In the genomic region with DNA sequence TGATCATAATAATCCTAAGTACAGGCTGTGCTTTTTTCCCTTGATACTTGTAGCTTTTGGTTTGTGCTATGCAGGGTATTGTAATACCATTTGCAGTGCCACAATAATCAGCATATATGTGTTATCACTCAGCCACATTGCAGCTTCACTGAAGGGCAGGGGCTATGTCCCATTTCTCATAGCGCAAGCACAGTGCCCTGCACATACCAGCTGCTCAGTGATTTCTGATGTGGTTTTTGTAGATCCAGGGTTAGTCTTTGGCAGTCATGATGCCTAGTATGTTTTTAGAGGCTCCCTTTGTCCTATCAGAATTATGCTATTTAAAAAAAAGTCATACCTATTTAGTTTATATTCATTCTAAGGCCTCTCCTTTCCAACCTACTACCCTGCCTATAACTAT, we compare ENCODE assay signal across 23 cellular contexts. TPM values are rescaled to one million over a fixed set of nuclear protein-coding genes. Genes with fewer than 3 reads are reported as not detected.
DNase-seq lines count a peak whose midpoint lies in the region; ATAC-seq and TF ChIP-seq lines count a peak whose summit lies in the region.
"Had no signal": no experiment of that assay in that cellular context is flagged by ENCODE, and none has a peak within 500 bp of the region (broad histone marks: within the 10 kb centered on the region; RNA-seq: fewer than 3 reads in every experiment).

No MANE protein-coding gene starts in this region.

- H3K36me3 ChIP-seq in mesenchymal stem cell (ENCODE audit: control insufficient read depth in 1 of 2, insufficient read depth in 2 of 2, low read depth in 1 of 2, low read length in 2 of 2): peaks cover 16 to 32% of the 10 kb centered on the region in 2 experiments
- no peaks in the 10 kb centered on the region for H3K36me3 ChIP-seq in gastrocnemius medialis
- H3K36me3 ChIP-seq: BLaER1 treated with 17β-estradiol and CSF1 and Interleukin-3, amounts not matched to agents 10 nM and 100 nM; SJSA1 had no signal

- in situ Hi-C loops in gastrocnemius medialis (cut with MboI; ENCODE audit: low sequenced_read_pairs in 4 of 4): no loop called here

- H2BK12ac ChIP-seq in mesenchymal stem cell (ENCODE audit: low read length in 2 of 2): no peak overlapping the region

- no peak for TF ChIP-seq CTCF in gastrocnemius medialis (IDR thresholded peaks at IDR 0.05 in 4 of 5, conservative IDR thresholded peaks at IDR 0.05 in 1 of 5)

- H3K27me3 ChIP-seq in mesenchymal stem cell (ENCODE audit: control insufficient read depth in 1 of 2, insufficient read depth in 1 of 2, low read length in 2 of 2): no peaks in the 10 kb centered on the region
- H3K27me3 ChIP-seq in gastrocnemius medialis: no peaks in the 10 kb centered on the region
- H3K27me3 ChIP-seq: BLaER1 treated with 17β-estradiol and CSF1 and Interleukin-3, amounts not matched to agents 10 nM and 100 nM; SJSA1 had no signal

- peak in 1 of 2 donors; percentile 31 for ATAC-seq in gastrocnemius medialis
- ATAC-seq: Right ventricle myocardium inferior had no signal

- H3K79me1 ChIP-seq in mesenchymal stem cell (replicated peaks; ENCODE audit: low read length, poor library complexity, severe bottlenecking): peaks cover 1% of the 10 kb centered on the region

- H3K27ac ChIP-seq in mesenchymal stem cell (ENCODE audit: low read length, poor library complexity, severe bottlenecking) (peak overlapping the region; percentile 39), gastrocnemius medialis (peak overlapping the region; percentile 70 to 75 (median 72))
- H3K27ac ChIP-seq: BLaER1 treated with 17β-estradiol and CSF1 and Interleukin-3, amounts not matched to agents 10 nM and 100 nM; GM23248; SJSA1 had no signal

- no peak overlapping the region for H4K8ac ChIP-seq in mesenchymal stem cell (ENCODE audit: low read length)

- no peak overlapping the region for H3K18ac ChIP-seq in mesenchymal stem cell (ENCODE audit: low read depth in 1 of 2, low read length in 2 of 2)

- H2BK120ac ChIP-seq in mesenchymal stem cell (ENCODE audit: low read depth, low read length): no peak overlapping the region

- no peak overlapping the region for H3K4me2 ChIP-seq in mesenchymal stem cell (ENCODE audit: low read length, poor library complexity, severe bottlenecking)
- H3K4me2 ChIP-seq: BLaER1 treated with 17β-estradiol and CSF1 and Interleukin-3, amounts not matched to agents 10 nM and 100 nM had no signal

- H2BK15ac ChIP-seq in mesenchymal stem cell (ENCODE audit: low read depth, poor library complexity, severe bottlenecking): no peak overlapping the region

- no peak overlapping the region for H2AFZ ChIP-seq in mesenchymal stem cell (ENCODE audit: low read depth, low read length)
- H2AFZ ChIP-seq: GM23248 had no signal

- no peak overlapping the region for H3K23ac ChIP-seq in mesenchymal stem cell (ENCODE audit: low read length in 2 of 2)

- H4K91ac ChIP-seq in mesenchymal stem cell (ENCODE audit: low read length): no peak overlapping the region

- H2AK5ac ChIP-seq in mesenchymal stem cell (ENCODE audit: low read length, severe bottlenecking): peak overlapping the region; percentile 93

- intact Hi-C loops in gastrocnemius medialis (cut with DNase I; ENCODE audit: low total_unique reads): no loop called here

- 100% methylated on average over 1 of the region's 1 CpG for WGBS in mesenchymal stem cell

- H3K4me3 ChIP-seq in mesenchymal stem cell (ENCODE audit: insufficient read depth in 1 of 2, low read depth in 1 of 2, low read length in 2 of 2) (no peak overlapping the region), gastrocnemius medialis (no peak overlapping the region)
- H3K4me3 ChIP-seq: BLaER1 treated with 17β-estradiol and CSF1 and Interleukin-3, amounts not matched to agents 10 nM and 100 nM; GM23248; SJSA1 had no signal

- H3K9me3 ChIP-seq in mesenchymal stem cell (ENCODE audit: control insufficient read depth, low read length) (no peaks in the 10 kb centered on the region), gastrocnemius medialis (no peaks in the 10 kb centered on the region)
- H3K9me3 ChIP-seq: BLaER1 treated with 17β-estradiol and CSF1 and Interleukin-3, amounts not matched to agents 10 nM and 100 nM; Caco-2; SJSA1 had no signal

- H3K9ac ChIP-seq in mesenchymal stem cell (ENCODE audit: low read length): no peak overlapping the region
- H3K9ac ChIP-seq: BLaER1 treated with 17β-estradiol and CSF1 and Interleukin-3, amounts not matched to agents 10 nM and 100 nM; GM23248 had no signal

- peaks cover 13% of the 10 kb centered on the region for H3K4me1 ChIP-seq in mesenchymal stem cell (ENCODE audit: control insufficient read depth, insufficient read depth, low read depth, low read length)
- H3K4me1 ChIP-seq in gastrocnemius medialis: peaks cover 58 to 68% of the 10 kb centered on the region in 2 donors
- H3K4me1 ChIP-seq: SJSA1 had no signal

- TF ChIP-seq POLR2A in gastrocnemius medialis (IDR thresholded peaks at IDR 0.05): no peak

- H2BK5ac ChIP-seq in mesenchymal stem cell (ENCODE audit: low read depth, low read length, poor library complexity, severe bottlenecking): no peak overlapping the region

- H3K4ac ChIP-seq in mesenchymal stem cell (ENCODE audit: low read depth in 1 of 2, low read length in 2 of 2): no peak overlapping the region

- peak; percentile 57 for DNase-seq in NCI-H1092 treated with DMSO at 0.1 percent for 48 hours (lab: John Stamatoyannopoulos, UW)
- DNase-seq in NCI-H1092 (lab: John Stamatoyannopoulos, UW): no peak
- no peak for DNase-seq in mesenchymal stem cell
- DNase-seq in gastrocnemius medialis: no peak
- DNase-seq in activated CD8-positive, alpha-beta memory T cell treated with anti-CD3 and anti-CD28 coated beads, Interleukin-2, amount 50 U/mL, for 4 hours: no peak
- no peak for DNase-seq in stimulated activated CD4-positive, alpha-beta T cell treated with anti-CD3 and anti-CD28 coated beads, Interleukin-4, amount 100 ng/mL, for 24 hours
- no peak for DNase-seq in stimulated activated CD4-positive, alpha-beta T cell treated with anti-CD3 and anti-CD28 coated beads, Interleukin-2, amount 100 ng/mL, for 24 hours
- DNase-seq: 8988T; Caco-2; CD4-positive, alpha-beta memory T cell; DMS153; GM23248; HCEC 1CT; KBM-7; NCI-H1105 treated with DMSO at 0.1 percent for 48 hours; NCI-H2029 treated with DMSO at 0.1 percent for 48 hours; NCI-H2171 treated with DMSO at 0.1 percent for 48 hours; NCI-H446; NCI-H526; OCI-M1 had no signal

- H3K14ac ChIP-seq in mesenchymal stem cell (ENCODE audit: low read length in 2 of 2): no peak overlapping the region

RNA-seq across cellular contexts. Expression of gene MET, which starts 25.8 kb away (rescaled TPM):
- 0.19 TPM for polyA plus RNA-seq in mesenchymal stem cell (2013, experiment 1 of 2)
- polyA plus RNA-seq in mesenchymal stem cell (2013, experiment 2 of 2): 0.38 TPM
- 10 to 100 TPM; 15.9 to 36.8 (median 28.7) TPM for total RNA-seq in gastrocnemius medialis
- polyA plus RNA-seq: CD4-positive, alpha-beta memory T cell had no signal
